Comparison of ENCODE assay signal across 7 cellular contexts in genomic region chrX:123803331-123803983, GRCh38. TPM values are rescaled to one million over a fixed set of nuclear protein-coding genes. Genes with fewer than 3 reads are reported as not detected.
DNase-seq lines count a peak whose midpoint lies in the region; ATAC-seq and TF ChIP-seq lines count a peak whose summit lies in the region.

No MANE protein-coding gene starts in this region.

- H3K9ac ChIP-seq in endodermal cell (ENCODE audit: extremely low read depth, low read length, poor library complexity, severe bottlenecking): no peak overlapping the region

- WGBS in endodermal cell (ENCODE audit: insufficient coverage in 1 of 2, insufficient read length in 1 of 2), 2 experiments: 46 to 50% methylated on average over 2 to 4 of the region's 4 CpGs

- H3K4me1 Mint-ChIP-seq in endodermal cell (peaks cover 5% of the 10 kb centered on the region), osteocyte (ENCODE audit: unreplicated experiment) (peaks cover 10% of the 10 kb centered on the region)

- H3K36me3 Mint-ChIP-seq in endodermal cell (ENCODE audit: low read depth): peaks cover 2% of the 10 kb centered on the region
- H3K36me3 Mint-ChIP-seq in osteocyte (ENCODE audit: unreplicated experiment): no peaks in the 10 kb centered on the region

- H3K27me3 Mint-ChIP-seq in endodermal cell (ENCODE audit: insufficient read depth) (no peaks in the 10 kb centered on the region), osteocyte (ENCODE audit: unreplicated experiment) (no peaks in the 10 kb centered on the region)

- H3K27ac ChIP-seq in SJCRH30 (no peak overlapping the region), endodermal cell (ENCODE audit: low read depth, low read length) (no peak overlapping the region)

- H3K27ac Mint-ChIP-seq in endodermal cell: peak overlapping the region; percentile 71
- peak overlapping the region; percentile 71 for H3K27ac Mint-ChIP-seq in osteocyte (ENCODE audit: unreplicated experiment)

- H3K27me3 ChIP-seq in MG63: no peaks in the 10 kb centered on the region
- no peaks in the 10 kb centered on the region for H3K27me3 ChIP-seq in SJCRH30
- H3K27me3 ChIP-seq in endodermal cell (ENCODE audit: control insufficient read depth, insufficient read depth, low read length, poor library complexity, severe bottlenecking): no peaks in the 10 kb centered on the region

- no peaks in the 10 kb centered on the region for H3K36me3 ChIP-seq in MG63
- H3K36me3 ChIP-seq in SJCRH30: no peaks in the 10 kb centered on the region
- H3K36me3 ChIP-seq in endodermal cell (ENCODE audit: control insufficient read depth, insufficient read depth, low read length): no peaks in the 10 kb centered on the region

- no peaks in the 10 kb centered on the region for H3K9me3 ChIP-seq in MG63
- H3K9me3 ChIP-seq in SJCRH30 (replicated peaks): no peaks in the 10 kb centered on the region
- H3K9me3 ChIP-seq in endodermal cell (ENCODE audit: control insufficient read depth, low read length): no peaks in the 10 kb centered on the region

- H3K4me1 ChIP-seq in SJCRH30 (no peaks in the 10 kb centered on the region), endodermal cell (ENCODE audit: control insufficient read depth, insufficient read depth, low read length) (no peaks in the 10 kb centered on the region)

- DNase-seq in EL (peak; percentile 59), MG63 (peak; percentile 39), SJCRH30 (peak; percentile 52 to 76), endodermal cell (peak; percentile 60), osteocyte (ENCODE audit: extremely low spot score, unreplicated experiment) (no peak), activated gamma-delta T cell (lab: John Stamatoyannopoulos, UW) (no peak)

- peaks cover 47% of the 10 kb centered on the region for H3K9me3 Mint-ChIP-seq in endodermal cell
- H3K9me3 Mint-ChIP-seq in osteocyte (ENCODE audit: unreplicated experiment): peaks cover 3% of the 10 kb centered on the region

- H3K4me3 ChIP-seq in MG63 (no peak overlapping the region), SJCRH30 (no peak overlapping the region), endodermal cell (ENCODE audit: low read length) (no peak overlapping the region)

- ATAC-seq in GM21529 (IDR thresholded peaks at IDR 0.05; ENCODE audit: unreplicated experiment): peak; percentile 50

- no peak for TF ChIP-seq CTCF in endodermal cell (conservative IDR thresholded peaks at IDR 0.05)
- no peak for TF ChIP-seq CTCF in osteocyte (IDR thresholded peaks at IDR 0.05)

- H3K4me3 Mint-ChIP-seq in endodermal cell (no peak overlapping the region), osteocyte (ENCODE audit: unreplicated experiment) (no peak overlapping the region)

RNA-seq across cellular contexts. Expression of gene XIAP, which starts 56.4 kb away (rescaled TPM):
- total RNA-seq in MG63 (2014; rRNA removed; shearing (Covaris generic); ENCODE audit: low replicate concordance): 25.6 and 55.3 TPM in 2 replicates
- total RNA-seq in SJCRH30 (2014; rRNA removed; shearing (Covaris generic)): 56.0 and 60.1 TPM in 2 replicates
- total RNA-seq in endodermal cell: 10 to 100 TPM; 59.1 to 59.8 TPM
- polyA plus RNA-seq in endodermal cell (2013, experiment 1 of 2): 21.5 TPM
- 18.1 TPM for polyA plus RNA-seq in endodermal cell (2013, experiment 2 of 2)
- 52.7 and 56.3 TPM in 2 replicates for total RNA-seq in osteocyte

Comparison
In these comparisons a context has a peak if more than half of its experiments do, and no peak if none do; other contexts are left out.
1. DNase-seq: peak in EL (single experiment), MG63 (single experiment), SJCRH30 (2 of 2) and endodermal cell (single experiment); none in osteocyte (single experiment) and activated gamma-delta T cell (single experiment).